ENCODE assay signal across 10 cellular contexts in genomic region chr3:31242026-31242455, GRCh38.
DNase-seq lines count a peak whose midpoint lies in the region; ATAC-seq lines count a peak whose summit lies in the region.
"Had no signal": no experiment of that assay in that cellular context is flagged by ENCODE, and none has a peak within 500 bp of the region (broad histone marks: within the 10 kb centered on the region; RNA-seq: fewer than 3 reads in every experiment).

No MANE protein-coding gene starts in this region.

- DNase-seq in stimulated activated CD4-positive, alpha-beta T cell treated with anti-CD3 and anti-CD28 coated beads, Interleukin-15, amount 100 ng/mL, for 24 hours: peak; percentile 30
- DNase-seq in stimulated activated CD4-positive, alpha-beta T cell treated with anti-CD3 and anti-CD28 coated beads, Interleukin-2, amount 100 ng/mL, for 48 hours: no peak
- DNase-seq in DMS53 (lab: John Stamatoyannopoulos, UW) (no peak), HK-2 (ENCODE audit: unreplicated experiment) (no peak), NCI-H524 (lab: John Stamatoyannopoulos, UW) (no peak)
- DNase-seq: NCI-H748 treated with DMSO at 0.1 percent for 48 hours had no signal

- H3K4me1 Mint-ChIP-seq in stimulated activated naive CD8-positive, alpha-beta T cell treated with anti-CD3 and anti-CD28 coated beads, Interleukin-15, Interleukin-2, amounts not matched to agents 100 ng/mL and 50 ng/mL, for 24 hours (ENCODE audit: low read depth): peaks cover 27% of the 10 kb centered on the region

- H3K27ac Mint-ChIP-seq in stimulated activated naive CD8-positive, alpha-beta T cell treated with anti-CD3 and anti-CD28 coated beads, Interleukin-15, Interleukin-2, amounts not matched to agents 100 ng/mL and 50 ng/mL, for 24 hours: peak overlapping the region; percentile 87
- H3K27ac Mint-ChIP-seq: mesothelial cell of epicardium had no signal

- H3K36me3 Mint-ChIP-seq in stimulated activated naive CD8-positive, alpha-beta T cell treated with anti-CD3 and anti-CD28 coated beads, Interleukin-15, Interleukin-2, amounts not matched to agents 100 ng/mL and 50 ng/mL, for 24 hours (ENCODE audit: low read depth): no peaks in the 10 kb centered on the region
- H3K36me3 Mint-ChIP-seq: mesothelial cell of epicardium had no signal

- H3K4me3 Mint-ChIP-seq in stimulated activated naive CD8-positive, alpha-beta T cell treated with anti-CD3 and anti-CD28 coated beads, Interleukin-15, Interleukin-2, amounts not matched to agents 100 ng/mL and 50 ng/mL, for 24 hours: peak overlapping the region; percentile 42
- H3K4me3 Mint-ChIP-seq: mesothelial cell of epicardium had no signal

- peak; percentile 74 for ATAC-seq in GM21825 (IDR thresholded peaks at IDR 0.05; ENCODE audit: unreplicated experiment)
- peak; percentile 39 for ATAC-seq in HG03196 (IDR thresholded peaks at IDR 0.05; ENCODE audit: unreplicated experiment)

- H3K9me3 Mint-ChIP-seq in stimulated activated naive CD8-positive, alpha-beta T cell treated with anti-CD3 and anti-CD28 coated beads, Interleukin-15, Interleukin-2, amounts not matched to agents 100 ng/mL and 50 ng/mL, for 24 hours: no peaks in the 10 kb centered on the region
- H3K9me3 Mint-ChIP-seq: mesothelial cell of epicardium had no signal

- H3K27me3 Mint-ChIP-seq in stimulated activated naive CD8-positive, alpha-beta T cell treated with anti-CD3 and anti-CD28 coated beads, Interleukin-15, Interleukin-2, amounts not matched to agents 100 ng/mL and 50 ng/mL, for 24 hours: peaks cover 3% of the 10 kb centered on the region
